ENCODE assay signal across 13 cellular contexts in the genomic region with DNA sequence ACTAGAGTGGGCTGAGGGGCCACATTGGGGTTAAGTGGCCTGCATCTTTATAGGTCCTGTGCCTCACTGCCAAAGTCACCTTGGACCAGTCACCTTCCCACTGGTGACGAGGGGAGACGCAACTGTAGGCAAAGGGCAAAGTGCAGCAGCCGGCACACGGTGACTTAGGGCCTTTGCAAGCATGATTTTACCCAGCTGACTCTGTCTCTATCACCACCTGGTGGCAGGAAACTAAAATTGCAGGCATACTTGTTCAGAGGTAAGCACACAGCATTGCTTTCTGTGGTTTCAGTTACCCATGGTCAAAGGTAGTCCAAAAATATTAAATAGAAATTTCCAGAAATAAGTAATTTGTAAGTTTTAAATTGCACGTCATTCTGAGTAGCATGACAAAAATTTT.
DNase-seq lines count a peak whose midpoint lies in the region; TF ChIP-seq lines count a peak whose summit lies in the region.
"Had no signal": no experiment of that assay in that cellular context is flagged by ENCODE, and none has a peak within 500 bp of the region (broad histone marks: within the 10 kb centered on the region; RNA-seq: fewer than 3 reads in every experiment).

No MANE protein-coding gene starts in this region.

- H3K36me3 ChIP-seq in KMS-11 (ENCODE audit: insufficient read depth): no peaks in the 10 kb centered on the region
- H3K36me3 ChIP-seq: BLaER1 had no signal

- no peaks in the 10 kb centered on the region for H3K79me2 ChIP-seq in KMS-11 (ENCODE audit: insufficient read depth, low read depth)

- DNase-seq in NOMO-1 treated with DMSO at 0.1 percent for 48 hours (lab: John Stamatoyannopoulos, UW; ENCODE audit: unreplicated experiment) (peak; percentile 2), NOMO-1 (lab: John Stamatoyannopoulos, UW; ENCODE audit: unreplicated experiment in 2 of 2) (no peak), astrocyte of the spinal cord (ENCODE audit: low read depth, low spot score) (no peak), Ammon's horn (ENCODE audit: low spot score) (no peak), kidney glomerular epithelial cell (lab: John Stamatoyannopoulos, UW) (no peak)
- DNase-seq in stimulated activated CD4-positive, alpha-beta T cell treated with anti-CD3 and anti-CD28 coated beads, Interleukin-15, amount 100 ng/mL, for 24 hours: no peak
- DNase-seq: NCI-H1092, T-helper 9 cell, trophoblast cell had no signal

- H3K27me3 Mint-ChIP-seq in nephron (ENCODE audit: low read depth): peaks cover 18% of the 10 kb centered on the region
- H3K27me3 Mint-ChIP-seq: activated naive CD8-positive, alpha-beta T cell had no signal

- no peak overlapping the region for H3K9ac ChIP-seq in KMS-11
- H3K9ac ChIP-seq: BLaER1 had no signal

- peaks cover 11% of the 10 kb centered on the region for H3K4me1 Mint-ChIP-seq in nephron

- H3K27ac Mint-ChIP-seq in nephron: no peak overlapping the region
- H3K27ac Mint-ChIP-seq: activated naive CD8-positive, alpha-beta T cell had no signal

- peaks cover 14% of the 10 kb centered on the region for H3K36me3 Mint-ChIP-seq in nephron (ENCODE audit: low read depth)
- H3K36me3 Mint-ChIP-seq: activated naive CD8-positive, alpha-beta T cell had no signal

- H3K4me2 ChIP-seq in KMS-11: no peak overlapping the region
- H3K4me2 ChIP-seq: BLaER1 had no signal

- no peaks in the 10 kb centered on the region for H3K4me1 ChIP-seq in KMS-11 (ENCODE audit: low read depth, poor library complexity, severe bottlenecking)
- H3K4me1 ChIP-seq: BLaER1 had no signal

- H3K4me3 ChIP-seq in KMS-11 (IDR thresholded peaks at IDR 0.05; ENCODE audit: insufficient read depth, low read depth, low read length) (no peak overlapping the region), astrocyte of the spinal cord (ENCODE audit: low read depth, low read length) (no peak overlapping the region)
- H3K4me3 ChIP-seq: BLaER1 had no signal

- no peaks in the 10 kb centered on the region for H4K20me1 ChIP-seq in KMS-11 (ENCODE audit: insufficient read depth)
- H4K20me1 ChIP-seq: BLaER1 had no signal

- no peak overlapping the region for H3K27ac ChIP-seq in KMS-11
- H3K27ac ChIP-seq: BLaER1 had no signal

- H3K4me3 Mint-ChIP-seq in nephron: no peak overlapping the region
- H3K4me3 Mint-ChIP-seq: activated naive CD8-positive, alpha-beta T cell had no signal

- peaks cover 6% of the 10 kb centered on the region for H3K9me3 Mint-ChIP-seq in nephron

- in situ Hi-C loops in astrocyte of the spinal cord (cut with HindIII; ENCODE audit: low sequenced_read_pairs): no loop called here

- TF ChIP-seq CTCF in KMS-11 (conservative IDR thresholded peaks at IDR 0.05; ENCODE audit: low read depth, low read length): peak; percentile 47
- peak; percentile 20 for TF ChIP-seq CTCF in astrocyte of the spinal cord (IDR thresholded peaks at IDR 0.05; ENCODE audit: low read depth, low read length)
- peak in 2 of 3 experiments; percentile 19 to 43 for TF ChIP-seq CTCF in nephron (IDR thresholded peaks at IDR 0.05; ENCODE audit: unreplicated experiment in 3 of 3)

- H3K27me3 ChIP-seq in KMS-11 (ENCODE audit: insufficient read depth, low read depth): no peaks in the 10 kb centered on the region
- H3K27me3 ChIP-seq: BLaER1 had no signal

- no peak overlapping the region for H2AFZ ChIP-seq in KMS-11 (ENCODE audit: low read depth)
